Comparison of ENCODE assay signal across 1 cellular context in the genomic region with DNA sequence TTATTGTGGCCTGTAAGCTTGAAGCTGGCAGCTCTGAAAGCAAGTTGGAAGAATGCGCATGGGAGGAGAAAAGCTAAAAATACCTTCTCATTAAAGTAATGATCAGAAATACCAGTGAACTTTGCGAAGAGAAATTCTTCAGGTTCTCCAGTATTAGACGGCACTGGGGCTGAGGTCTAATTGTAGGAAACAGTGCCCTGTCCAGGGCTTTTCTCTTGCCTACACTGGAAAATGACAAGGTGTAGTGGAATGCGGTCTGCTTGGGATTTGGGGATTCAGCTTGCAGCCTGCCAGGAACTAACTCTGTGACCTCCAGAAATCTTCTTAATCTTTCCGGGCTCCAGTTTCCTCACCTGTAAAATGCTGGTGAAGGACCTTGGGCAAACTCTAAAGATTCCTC.
TF ChIP-seq lines count a peak whose summit lies in the region.

No MANE protein-coding gene starts in this region.

TF ChIP-seq in GM23338, 12 proteins besides CTCF, POLR2A, EP300 and RAD21 (continued from another document):
- TF ChIP-seq ZNF462 (CRISPR knock-in tag; IDR thresholded peaks at IDR 0.05) (no peak), ZNF331 (CRISPR knock-in tag; IDR thresholded peaks at IDR 0.05; ENCODE audit: low read depth) (no peak), EZH2phosphoT487 (IDR thresholded peaks at IDR 0.05; ENCODE audit: unreplicated experiment) (no peak), ZNF114 (CRISPR knock-in tag; IDR thresholded peaks at IDR 0.05) (no peak), POLR2AphosphoS5 (IDR thresholded peaks at IDR 0.05; ENCODE audit: low read depth) (no peak), JUNB (IDR thresholded peaks at IDR 0.05; ENCODE audit: unreplicated experiment) (no peak), STAT1 (IDR thresholded peaks at IDR 0.05; ENCODE audit: unreplicated experiment) (no peak), EZH2 (IDR thresholded peaks at IDR 0.05; ENCODE audit: low read depth, unreplicated experiment) (no peak), ETS1 (IDR thresholded peaks at IDR 0.05) (no peak)
- TF ChIP-seq, protein P1, sequence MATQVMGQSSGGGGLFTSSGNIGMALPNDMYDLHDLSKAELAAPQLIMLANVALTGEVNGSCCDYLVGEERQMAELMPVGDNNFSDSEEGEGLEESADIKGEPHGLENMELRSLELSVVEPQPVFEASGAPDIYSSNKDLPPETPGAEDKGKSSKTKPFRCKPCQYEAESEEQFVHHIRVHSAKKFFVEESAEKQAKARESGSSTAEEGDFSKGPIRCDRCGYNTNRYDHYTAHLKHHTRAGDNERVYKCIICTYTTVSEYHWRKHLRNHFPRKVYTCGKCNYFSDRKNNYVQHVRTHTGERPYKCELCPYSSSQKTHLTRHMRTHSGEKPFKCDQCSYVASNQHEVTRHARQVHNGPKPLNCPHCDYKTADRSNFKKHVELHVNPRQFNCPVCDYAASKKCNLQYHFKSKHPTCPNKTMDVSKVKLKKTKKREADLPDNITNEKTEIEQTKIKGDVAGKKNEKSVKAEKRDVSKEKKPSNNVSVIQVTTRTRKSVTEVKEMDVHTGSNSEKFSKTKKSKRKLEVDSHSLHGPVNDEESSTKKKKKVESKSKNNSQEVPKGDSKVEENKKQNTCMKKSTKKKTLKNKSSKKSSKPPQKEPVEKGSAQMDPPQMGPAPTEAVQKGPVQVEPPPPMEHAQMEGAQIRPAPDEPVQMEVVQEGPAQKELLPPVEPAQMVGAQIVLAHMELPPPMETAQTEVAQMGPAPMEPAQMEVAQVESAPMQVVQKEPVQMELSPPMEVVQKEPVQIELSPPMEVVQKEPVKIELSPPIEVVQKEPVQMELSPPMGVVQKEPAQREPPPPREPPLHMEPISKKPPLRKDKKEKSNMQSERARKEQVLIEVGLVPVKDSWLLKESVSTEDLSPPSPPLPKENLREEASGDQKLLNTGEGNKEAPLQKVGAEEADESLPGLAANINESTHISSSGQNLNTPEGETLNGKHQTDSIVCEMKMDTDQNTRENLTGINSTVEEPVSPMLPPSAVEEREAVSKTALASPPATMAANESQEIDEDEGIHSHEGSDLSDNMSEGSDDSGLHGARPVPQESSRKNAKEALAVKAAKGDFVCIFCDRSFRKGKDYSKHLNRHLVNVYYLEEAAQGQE (IDR thresholded peaks at IDR 0.05; ENCODE audit: unreplicated experiment) = no peak
